In genomic region chr3:195261925-195262324, GRCh38 we compare ENCODE assay signal across 24 cellular contexts.
"Had no signal": no experiment of that assay in that cellular context is flagged by ENCODE, and none has a peak within 500 bp of the region (broad histone marks: within the 10 kb centered on the region; RNA-seq: fewer than 3 reads in every experiment).

No MANE protein-coding gene starts in this region.

- ATAC-seq: effector memory CD8-positive, alpha-beta T cell; gastrocnemius medialis; heart right ventricle; left cardiac atrium; left lung; left ventricle myocardium superior; lower lobe of right lung; mucosa of descending colon had no signal

- H3K9me3 Mint-ChIP-seq: dendritic cell treated with granulocyte-macrophage colony-stimulating factor and Interleukin-4, amounts not matched to agents 40 ng/mL and 50 ng/mL, for 4 days; effector memory CD8-positive, alpha-beta T cell; endodermal cell; mesothelial cell of epicardium; naive B cell had no signal

- H3K36me3 Mint-ChIP-seq: naive B cell had no signal

- H3K36me3 ChIP-seq: colonic mucosa, gastrocnemius medialis, left lung, lower lobe of right lung had no signal

- H3K4me3 ChIP-seq: colonic mucosa, esophagus squamous epithelium, gastrocnemius medialis, heart right ventricle, left lung, lower lobe of right lung, mucosa of descending colon had no signal

- H3K9me3 ChIP-seq: colonic mucosa, esophagus squamous epithelium, gastrocnemius medialis, heart right ventricle, left lung, lower lobe of right lung, mucosa of descending colon had no signal

- H3K27ac Mint-ChIP-seq: effector memory CD8-positive, alpha-beta T cell; endodermal cell; mesothelial cell of epicardium had no signal

- FAIRE-seq: endometrium, islet of Langerhans, keratinocyte had no signal

- H3K27me3 ChIP-seq: colonic mucosa, esophagus squamous epithelium, gastrocnemius medialis, heart right ventricle, left lung had no signal

- DNase-seq: cortex of kidney; effector CD8-positive, alpha-beta T cell; effector memory CD8-positive, alpha-beta T cell; endodermal cell; esophagus squamous epithelium; foreskin fibroblast; foreskin melanocyte; gastrocnemius medialis; glutamatergic neuron; heart right ventricle; hippocampal formation; left cardiac atrium; left lung; left ventricle myocardium superior; lower lobe of right lung; mesenchymal stem cell; mucosa of descending colon; naive B cell had no signal

- H3K27me3 Mint-ChIP-seq: dendritic cell treated with granulocyte-macrophage colony-stimulating factor and Interleukin-4, amounts not matched to agents 40 ng/mL and 50 ng/mL, for 4 days; effector memory CD8-positive, alpha-beta T cell; naive B cell had no signal

- H3K27ac ChIP-seq: colonic mucosa, gastrocnemius medialis, heart right ventricle, left lung, lower lobe of right lung had no signal

- H3K4me3 Mint-ChIP-seq: dendritic cell treated with granulocyte-macrophage colony-stimulating factor and Interleukin-4, amounts not matched to agents 40 ng/mL and 50 ng/mL, for 4 days; endodermal cell had no signal
